Comparison of ENCODE assay signal across 15 cellular contexts in genomic region chr1:17603091-17603841, GRCh38.
A peak's percentile ranks its signal among the peaks of the same experiment; 100 is the strongest.
DNase-seq lines count a peak whose midpoint lies in the region; ATAC-seq and TF ChIP-seq lines count a peak whose summit lies in the region.
"Had no signal": no experiment of that assay in that cellular context is flagged by ENCODE, and none has a peak within 500 bp of the region (broad histone marks: within the 10 kb centered on the region; RNA-seq: fewer than 3 reads in every experiment).

No MANE protein-coding gene starts in this region.

- no peak for ATAC-seq in Right ventricle myocardium superior (ENCODE audit: poor library complexity)
- ATAC-seq in aorta (ENCODE audit: low FRiP score), result no peak
- ATAC-seq in HG03097 (IDR thresholded peaks at IDR 0.05; ENCODE audit: low FRiP score, unreplicated experiment), result no peak
- no peak for ATAC-seq in activated T-helper 17 cell treated with anti-CD3 and anti-CD28 coated beads, Interleukin-2, amount 50 U/mL, for 72 hours (replicated peaks)
- ATAC-seq: activated T-cell treated with anti-CD3 and anti-CD28 coated beads, Interleukin-2, amount 50 U/mL, for 4 hours had no signal

- 85 to 88% methylated on average over 26 of the region's 26 CpGs for WGBS in ectodermal cell, 2 experiments
- WGBS in aorta, 2 donors, result 49 to 50% methylated on average over 22 to 26 of the region's 26 CpGs

- peaks cover 7% of the 10 kb centered on the region for H3K27me3 Mint-ChIP-seq in activated T-helper 17 cell treated with anti-CD3 and anti-CD28 coated beads, Interleukin-2, amount 50 U/mL, for 72 hours

- no peak overlapping the region for H3K4me3 Mint-ChIP-seq in activated T-helper 17 cell treated with anti-CD3 and anti-CD28 coated beads, Interleukin-2, amount 50 U/mL, for 72 hours
- H3K4me3 Mint-ChIP-seq: activated T-cell treated with anti-CD3 and anti-CD28 coated beads, Interleukin-2, amount 50 U/mL, for 4 hours had no signal

- H3K36me3 ChIP-seq in left ventricle myocardium inferior (peaks cover 13% of the 10 kb centered on the region), ectodermal cell (ENCODE audit: control insufficient read depth, insufficient read depth, low read length) (peaks cover 4% of the 10 kb centered on the region), aorta (ENCODE audit: control insufficient read depth in 1 of 2, insufficient read depth in 2 of 2, low read length in 1 of 2) (no peaks in the 10 kb centered on the region)

- no peaks in the 10 kb centered on the region for H3K4me1 Mint-ChIP-seq in activated T-helper 17 cell treated with anti-CD3 and anti-CD28 coated beads, Interleukin-2, amount 50 U/mL, for 72 hours

- no peak for TF ChIP-seq CTCF in left ventricle myocardium inferior (IDR thresholded peaks at IDR 0.05; ENCODE audit: borderline replicate concordance)

- H3K27me3 ChIP-seq in left ventricle myocardium inferior (ENCODE audit: low read depth), result no peaks in the 10 kb centered on the region
- H3K27me3 ChIP-seq in ectodermal cell (ENCODE audit: control insufficient read depth, insufficient read depth, low read length, poor library complexity, severe bottlenecking), result no peaks in the 10 kb centered on the region
- H3K27me3 ChIP-seq in aorta (ENCODE audit: control insufficient read depth in 1 of 2, insufficient read depth in 2 of 2, low read length in 1 of 2), result no peaks in the 10 kb centered on the region
- H3K27me3 ChIP-seq: MG63 had no signal

- H3K4me3 ChIP-seq in left ventricle myocardium inferior (no peak overlapping the region), ectodermal cell (ENCODE audit: insufficient read depth, low read depth, low read length) (no peak overlapping the region), aorta (ENCODE audit: low read length in 2 of 2) (no peak overlapping the region)
- H3K4me3 ChIP-seq: MG63 had no signal

- H3K27ac ChIP-seq in left ventricle myocardium inferior (replicated peaks) (peak overlapping the region; percentile 89), ectodermal cell (ENCODE audit: insufficient read depth, low read depth, low read length, poor library complexity, severe bottlenecking) (peak overlapping the region; percentile 16), aorta (ENCODE audit: low read depth in 1 of 2, low read length in 2 of 2) (peak overlapping the region; percentile 7 to 62)

- H3K27ac Mint-ChIP-seq in activated T-helper 17 cell treated with anti-CD3 and anti-CD28 coated beads, Interleukin-2, amount 50 U/mL, for 72 hours, result no peak overlapping the region

- H3K36me3 Mint-ChIP-seq in activated T-helper 17 cell treated with anti-CD3 and anti-CD28 coated beads, Interleukin-2, amount 50 U/mL, for 72 hours (ENCODE audit: low read depth), result no peaks in the 10 kb centered on the region

- no peaks in the 10 kb centered on the region for H3K9me3 Mint-ChIP-seq in activated T-helper 17 cell treated with anti-CD3 and anti-CD28 coated beads, Interleukin-2, amount 50 U/mL, for 72 hours
- H3K9me3 Mint-ChIP-seq: activated T-cell treated with anti-CD3 and anti-CD28 coated beads, Interleukin-2, amount 50 U/mL, for 4 hours had no signal

- intact Hi-C loops in left ventricle myocardium inferior (cut with micrococcal nuclease), result no loop called here
- intact Hi-C loops in Right ventricle myocardium superior (cut with DNase I), result loop anchor here (10.0 kb wide), 1 partner anchor 178 kb away; no protein-coding TSS in a partner anchor
- intact Hi-C loops in aorta (cut with DNase I), result no loop called here

- H3K4me1 ChIP-seq in left ventricle myocardium inferior, result peaks cover 48% of the 10 kb centered on the region
- no peaks in the 10 kb centered on the region for H3K4me1 ChIP-seq in ectodermal cell (ENCODE audit: control insufficient read depth, insufficient read depth, low read length)
- H3K4me1 ChIP-seq in aorta (ENCODE audit: control insufficient read depth in 1 of 2, insufficient read depth in 2 of 2, low read length in 2 of 2), result no peaks in the 10 kb centered on the region

- no peak for DNase-seq in left ventricle myocardium inferior
- DNase-seq in Right ventricle myocardium superior, result no peak
- peak; percentile 46 for DNase-seq in NCI-H748 (lab: John Stamatoyannopoulos, UW; ENCODE audit: unreplicated experiment)
- DNase-seq in aorta, result no peak
- DNase-seq in T-helper 9 cell, result no peak
- DNase-seq: ACHN; activated CD4-positive, alpha-beta T cell treated with anti-CD3 and anti-CD28 coated beads for 4 hours; activated T-cell treated with anti-CD3 and anti-CD28 coated beads, Interleukin-2, amount 50 U/mL, for 4 hours; dermis blood vessel endothelial cell; mammary epithelial cell; MG63; trophoblast cell had no signal

- H3K9me3 ChIP-seq in left ventricle myocardium inferior (replicated peaks), result no peaks in the 10 kb centered on the region
- H3K9me3 ChIP-seq in ectodermal cell (ENCODE audit: control insufficient read depth, low read length), result no peaks in the 10 kb centered on the region
- no peaks in the 10 kb centered on the region for H3K9me3 ChIP-seq in aorta (ENCODE audit: control insufficient read depth, low read length)
- H3K9me3 ChIP-seq: MG63 had no signal

Comparison
In these comparisons a context has a peak if more than half of its experiments do, and no peak if none do; other contexts are left out.
1. H3K27ac ChIP-seq: peak in every context shown above with its lines; median percentile 89 in left ventricle myocardium inferior; 34 in aorta; 16 in ectodermal cell.